ENCODE assay signal across 23 cellular contexts in genomic region chr2:102145939-102146338, GRCh38. TPM values are rescaled to one million over a fixed set of nuclear protein-coding genes. Genes with fewer than 3 reads are reported as not detected.
DNase-seq lines count a peak whose midpoint lies in the region; ATAC-seq and TF ChIP-seq lines count a peak whose summit lies in the region.
"Had no signal": no experiment of that assay in that cellular context is flagged by ENCODE, and none has a peak within 500 bp of the region (broad histone marks: within the 10 kb centered on the region; RNA-seq: fewer than 3 reads in every experiment).

No MANE protein-coding gene starts in this region.

- H3K27ac ChIP-seq in ACC112 (ENCODE audit: low read depth, low read length) (peak overlapping the region; percentile 5; the same call in 1 of the 2 replicates), Panc1 (ENCODE audit: low read length) (no peak overlapping the region), psoas muscle (no peak overlapping the region)
- H3K27ac ChIP-seq: A549, BLaER1, HL-60, KMS-11, SJCRH30 had no signal

- no peak overlapping the region for H2AFZ ChIP-seq in ACC112 (ENCODE audit: low read length, unreplicated experiment)

- no peak for ATAC-seq in Panc1
- ATAC-seq in psoas muscle: no peak
- ATAC-seq in HG02610 (IDR thresholded peaks at IDR 0.05; ENCODE audit: unreplicated experiment): no peak
- ATAC-seq: A549 had no signal

- H3K4me1 ChIP-seq in ACC112 (ENCODE audit: control insufficient read depth, insufficient read depth, low read length, unreplicated experiment): peaks cover 58% of the 10 kb centered on the region
- peaks cover 3% of the 10 kb centered on the region; the same call in 1 of the 2 replicates for H3K4me1 ChIP-seq in Panc1 (ENCODE audit: control insufficient read depth, insufficient read depth, low read length)
- H3K4me1 ChIP-seq in psoas muscle: peaks cover 14% of the 10 kb centered on the region
- H3K4me1 ChIP-seq: BLaER1, Peyer's patch, SJCRH30 had no signal

- no peaks in the 10 kb centered on the region for H3K27me3 ChIP-seq in ACC112 (ENCODE audit: insufficient read depth, low read length)
- H3K27me3 ChIP-seq in Panc1 (ENCODE audit: control insufficient read depth, insufficient read depth, low read length): no peaks in the 10 kb centered on the region
- H3K27me3 ChIP-seq in psoas muscle (ENCODE audit: insufficient read depth in 3 of 3, low read length in 2 of 3): no peaks in the 10 kb centered on the region
- H3K27me3 ChIP-seq: BLaER1, Peyer's patch, SJCRH30 had no signal

- intact Hi-C loops in Panc1 (cut with micrococcal nuclease; ENCODE audit: unreplicated experiment) (no loop called here), psoas muscle (cut with DNase I) (no loop called here)

- TF ChIP-seq CTCF in Panc1 (IDR thresholded peaks at IDR 0.05) (no peak), fibroblast of the aortic adventitia (IDR thresholded peaks at IDR 0.05; ENCODE audit: insufficient read depth, low read length) (no peak), psoas muscle (IDR thresholded peaks at IDR 0.05) (no peak)

- no peak for DNase-seq in Panc1 (ENCODE audit: low read depth, low spot score)
- DNase-seq in fibroblast of the aortic adventitia (ENCODE audit: low read depth): no peak
- no peak for DNase-seq in psoas muscle
- no peak for DNase-seq in NCI-H2107 (lab: John Stamatoyannopoulos, UW)
- DNase-seq in NCI-H524 treated with DMSO at 0.1 percent for 48 hours (lab: John Stamatoyannopoulos, UW): no peak
- DNase-seq: CD4-positive, alpha-beta T cell; COR-L47; DMS79; H7; NCI-H1092 treated with DMSO at 0.1 percent for 48 hours; NCI-H1436 treated with DMSO at 0.1 percent for 48 hours; NCI-H2029; NCI-H226; NCI-H524; NCI-H82; Peyer's patch; SJCRH30 had no signal

- 96 to 100% (median 99%) methylated on average over 4 of the region's 4 CpGs for WGBS in psoas muscle, 3 donors

- H3K4me3 ChIP-seq in ACC112 (ENCODE audit: low read depth, low read length) (no peak overlapping the region), Panc1 (ENCODE audit: low read depth in 2 of 2, low read length in 2 of 2) (no peak overlapping the region), fibroblast of the aortic adventitia (ENCODE audit: low read depth, low read length) (peak overlapping the region; percentile 92), psoas muscle (peak overlapping the region; percentile 10)
- H3K4me3 ChIP-seq: A549, BLaER1, SJCRH30 had no signal

- H3K36me3 ChIP-seq in ACC112 (ENCODE audit: insufficient read depth, low read length) (peaks cover 57% of the 10 kb centered on the region), Panc1 (ENCODE audit: control insufficient read depth, insufficient read depth, low read length) (no peaks in the 10 kb centered on the region), psoas muscle (ENCODE audit: insufficient read depth in 1 of 2, low read depth in 1 of 2) (no peaks in the 10 kb centered on the region)
- H3K36me3 ChIP-seq: BLaER1, SJCRH30 had no signal

- peaks cover 99% of the 10 kb centered on the region for H3K79me2 ChIP-seq in ACC112 (ENCODE audit: control insufficient read depth, insufficient read depth, low read length, unreplicated experiment)

- CTCF ChIA-PET in Panc1 (lab: Charles Lee): no interaction called here

- POLR2A ChIA-PET in Panc1 (lab: Charles Lee): no interaction called here

- in situ Hi-C loops in Panc1 (cut with HindIII; ENCODE audit: low pct_unique_long_range_greater_than_20kb, low sequenced_read_pairs): no loop called here

- H3K9me3 ChIP-seq in Panc1 (ENCODE audit: control insufficient read depth, insufficient read depth, low read depth, low read length): peaks cover 17% of the 10 kb centered on the region; the same call in 1 of the 2 replicates
- H3K9me3 ChIP-seq in psoas muscle: peaks cover 25% of the 10 kb centered on the region
- H3K9me3 ChIP-seq: SJCRH30 had no signal

- TSS peak; percentile 34 for BruUV-seq in Panc1 (replicated peaks; lab: Mats Ljungman, UMichigan)

RNA-seq across cellular contexts. Expression of gene IL1R1, which starts 3.4 kb away (rescaled TPM):
- total RNA-seq in Panc1 (2021; ENCODE audit: unreplicated experiment): 7.1 TPM
- polyA plus RNA-seq in Panc1 (2012; ENCODE audit: insufficient read length): 2.5 TPM
- total RNA-seq in fibroblast of the aortic adventitia (ENCODE audit: low replicate concordance): 150 and 152 TPM in 2 replicates
- 10 to 100 TPM; 15.9 to 39.8 (median 26.8) TPM for total RNA-seq in psoas muscle
- polyA plus RNA-seq in psoas muscle: 10 to 100 TPM; 10.4 to 14.3 (median 11.3) TPM

RNA-seq across cellular contexts. Expression of gene IL1RL2, which starts 40.9 kb away (rescaled TPM):
- not detected for total RNA-seq in Panc1 (2021; ENCODE audit: unreplicated experiment)
- not detected for polyA plus RNA-seq in Panc1 (2012; ENCODE audit: insufficient read length)
- total RNA-seq in fibroblast of the aortic adventitia (ENCODE audit: low replicate concordance): 1.7 and 9.8 TPM in 2 replicates
- under 1 TPM; 0.40 to 0.74 (median 0.56) TPM for total RNA-seq in psoas muscle
- polyA plus RNA-seq in psoas muscle: under 1 TPM; 0.27 to 0.74 (median 0.30) TPM
- total RNA-seq: CD4-positive, alpha-beta T cell; H7; SJCRH30 had no signal

Comparison
In these comparisons a context has a peak if more than half of its experiments do, and no peak if none do; other contexts are left out.
1. H3K4me3 ChIP-seq: peak in fibroblast of the aortic adventitia (single experiment) and psoas muscle (single experiment); none in ACC112 (single experiment) and Panc1 (0 of 2).